1 cellular context compared by ENCODE assay signal in the genomic region with DNA sequence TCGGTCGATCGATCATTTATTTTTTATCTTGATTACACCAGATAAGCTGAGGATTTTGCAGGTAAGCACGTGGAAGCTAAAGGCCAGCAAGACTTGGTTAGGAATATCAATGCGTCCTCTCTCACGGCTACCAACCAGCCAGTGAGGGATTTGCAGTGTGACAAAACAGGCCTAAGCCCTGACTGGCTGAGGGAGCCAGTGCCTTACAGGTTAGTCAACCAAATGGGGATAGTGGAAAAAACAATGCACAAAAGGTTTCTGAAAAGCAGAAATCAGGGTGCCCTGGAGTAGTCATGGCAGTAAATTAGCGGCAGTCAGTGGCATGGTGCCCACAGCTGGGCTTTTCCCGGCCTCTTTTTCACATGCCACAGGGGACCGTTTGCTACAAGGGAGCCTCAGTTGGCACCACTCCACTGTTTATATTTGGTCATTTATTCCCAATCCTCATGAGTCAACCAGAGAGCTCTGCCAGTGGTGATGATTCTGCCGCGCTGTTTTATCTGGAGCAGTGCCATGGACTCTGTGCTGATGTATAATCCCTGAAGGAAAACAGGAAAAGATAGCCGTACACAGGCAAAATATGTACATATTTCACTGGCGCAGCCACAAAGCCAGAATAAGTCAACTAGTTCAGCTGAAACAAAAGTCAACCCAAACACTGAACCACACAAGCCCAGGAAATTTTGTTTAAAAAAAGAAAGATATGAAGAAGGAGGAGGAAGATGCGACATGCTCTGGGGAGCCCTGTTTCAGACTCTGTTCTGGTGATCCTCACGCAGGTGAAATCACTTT.
TF ChIP-seq lines count a peak whose summit lies in the region.

No MANE protein-coding gene starts in this region.

TF ChIP-seq in HEK293, 187 proteins besides CTCF, POLR2A, EP300 and RAD21 (continued from another document):
- peak; percentile 85; the same call in 1 of the 2 replicates for TF ChIP-seq ZFP69B (tag by site-specific recombination; IDR thresholded peaks at IDR 0.05)
- TF ChIP-seq ZNF18 (tag by site-specific recombination; IDR thresholded peaks at IDR 0.05), result peak; percentile 81
- peak; percentile 95 for TF ChIP-seq KLF10 (tag by site-specific recombination; IDR thresholded peaks at IDR 0.05)
- TF ChIP-seq ZNF530 (tag by site-specific recombination; IDR thresholded peaks at IDR 0.05; ENCODE audit: low read depth), result no peak
- no peak for TF ChIP-seq ZNF266 (tag by site-specific recombination; IDR thresholded peaks at IDR 0.05; ENCODE audit: low read depth)
- TF ChIP-seq ZNF391 (tag by site-specific recombination; IDR thresholded peaks at IDR 0.05; ENCODE audit: borderline replicate concordance, low read depth), result peak; percentile 95; the same call in 1 of the 2 replicates
- no peak for TF ChIP-seq ZNF341 (tag by site-specific recombination; IDR thresholded peaks at IDR 0.05; ENCODE audit: low read depth)
- TF ChIP-seq ZNF624 (tag by site-specific recombination; IDR thresholded peaks at IDR 0.05), result no peak
- TF ChIP-seq GFI1B (tag by site-specific recombination; IDR thresholded peaks at IDR 0.05), result peak; percentile 95
- peak; percentile 76 for TF ChIP-seq ZNF324 (tag by site-specific recombination; IDR thresholded peaks at IDR 0.05)
- TF ChIP-seq SP7 (tag by site-specific recombination; IDR thresholded peaks at IDR 0.05), result peak; percentile 92
- TF ChIP-seq ZNF645 (tag by site-specific recombination; IDR thresholded peaks at IDR 0.05), result no peak
- peak; percentile 97 for TF ChIP-seq ZNF221 (tag by site-specific recombination; IDR thresholded peaks at IDR 0.05; ENCODE audit: borderline replicate concordance)
- TF ChIP-seq ZNF10 (tag by site-specific recombination; IDR thresholded peaks at IDR 0.05), result peak; percentile 89
- TF ChIP-seq ZNF701 (tag by site-specific recombination; IDR thresholded peaks at IDR 0.05), result no peak
- TF ChIP-seq BCL11A (tag by site-specific recombination; IDR thresholded peaks at IDR 0.05; ENCODE audit: low read depth), result peak; percentile 98
- TF ChIP-seq PRDM2 (tag by site-specific recombination; IDR thresholded peaks at IDR 0.05; ENCODE audit: borderline replicate concordance), result no peak
- TF ChIP-seq, protein P1, sequence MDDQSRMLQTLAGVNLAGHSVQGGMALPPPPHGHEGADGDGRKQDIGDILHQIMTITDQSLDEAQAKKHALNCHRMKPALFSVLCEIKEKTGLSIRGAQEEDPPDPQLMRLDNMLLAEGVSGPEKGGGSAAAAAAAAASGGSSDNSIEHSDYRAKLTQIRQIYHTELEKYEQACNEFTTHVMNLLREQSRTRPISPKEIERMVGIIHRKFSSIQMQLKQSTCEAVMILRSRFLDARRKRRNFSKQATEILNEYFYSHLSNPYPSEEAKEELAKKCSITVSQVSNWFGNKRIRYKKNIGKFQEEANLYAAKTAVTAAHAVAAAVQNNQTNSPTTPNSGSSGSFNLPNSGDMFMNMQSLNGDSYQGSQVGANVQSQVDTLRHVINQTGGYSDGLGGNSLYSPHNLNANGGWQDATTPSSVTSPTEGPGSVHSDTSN (CRISPR knock-in tag; IDR thresholded peaks at IDR 0.05), result 0 out of 2 replicates have a peak, but pooled peaks have one; percentile 51
- TF ChIP-seq, protein P2, sequence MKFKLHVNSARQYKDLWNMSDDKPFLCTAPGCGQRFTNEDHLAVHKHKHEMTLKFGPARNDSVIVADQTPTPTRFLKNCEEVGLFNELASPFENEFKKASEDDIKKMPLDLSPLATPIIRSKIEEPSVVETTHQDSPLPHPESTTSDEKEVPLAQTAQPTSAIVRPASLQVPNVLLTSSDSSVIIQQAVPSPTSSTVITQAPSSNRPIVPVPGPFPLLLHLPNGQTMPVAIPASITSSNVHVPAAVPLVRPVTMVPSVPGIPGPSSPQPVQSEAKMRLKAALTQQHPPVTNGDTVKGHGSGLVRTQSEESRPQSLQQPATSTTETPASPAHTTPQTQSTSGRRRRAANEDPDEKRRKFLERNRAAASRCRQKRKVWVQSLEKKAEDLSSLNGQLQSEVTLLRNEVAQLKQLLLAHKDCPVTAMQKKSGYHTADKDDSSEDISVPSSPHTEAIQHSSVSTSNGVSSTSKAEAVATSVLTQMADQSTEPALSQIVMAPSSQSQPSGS (tag by site-specific recombination; IDR thresholded peaks at IDR 0.05; ENCODE audit: low read depth), result peak; percentile 83
- TF ChIP-seq, protein P3, sequence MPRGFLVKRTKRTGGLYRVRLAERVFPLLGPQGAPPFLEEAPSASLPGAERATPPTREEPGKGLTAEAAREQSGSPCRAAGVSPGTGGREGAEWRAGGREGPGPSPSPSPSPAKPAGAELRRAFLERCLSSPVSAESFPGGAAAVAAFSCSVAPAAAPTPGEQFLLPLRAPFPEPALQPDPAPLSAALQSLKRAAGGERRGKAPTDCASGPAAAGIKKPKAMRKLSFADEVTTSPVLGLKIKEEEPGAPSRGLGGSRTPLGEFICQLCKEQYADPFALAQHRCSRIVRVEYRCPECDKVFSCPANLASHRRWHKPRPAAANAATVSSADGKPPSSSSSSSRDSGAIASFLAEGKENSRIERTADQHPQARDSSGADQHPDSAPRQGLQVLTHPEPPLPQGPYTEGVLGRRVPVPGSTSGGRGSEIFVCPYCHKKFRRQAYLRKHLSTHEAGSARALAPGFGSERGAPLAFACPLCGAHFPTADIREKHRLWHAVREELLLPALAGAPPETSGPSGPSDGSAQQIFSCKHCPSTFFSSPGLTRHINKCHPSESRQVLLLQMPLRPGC (tag by site-specific recombination; IDR thresholded peaks at IDR 0.05), result peak; percentile 98
- no peak for TF ChIP-seq ZNF777 (tag by site-specific recombination; IDR thresholded peaks at IDR 0.05; ENCODE audit: borderline replicate concordance)
- no peak for TF ChIP-seq ZNF514 (tag by site-specific recombination; IDR thresholded peaks at IDR 0.05)
- TF ChIP-seq, protein P4, sequence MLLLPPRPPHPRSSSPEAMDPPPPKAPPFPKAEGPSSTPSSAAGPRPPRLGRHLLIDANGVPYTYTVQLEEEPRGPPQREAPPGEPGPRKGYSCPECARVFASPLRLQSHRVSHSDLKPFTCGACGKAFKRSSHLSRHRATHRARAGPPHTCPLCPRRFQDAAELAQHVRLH (tag by site-specific recombination; IDR thresholded peaks at IDR 0.05), result peak; percentile 94
- TF ChIP-seq ZNF692 (tag by site-specific recombination; IDR thresholded peaks at IDR 0.05), result peak; percentile 95
- TF ChIP-seq ZNF311 (tag by site-specific recombination; IDR thresholded peaks at IDR 0.05; ENCODE audit: borderline replicate concordance), result no peak
TF ChIP-seq in HEK293: peak in this region for 90.
